Comparison of ENCODE assay signal across 1 cellular context in genomic region chr13:32026619-32027018, GRCh38.
TF ChIP-seq lines count a peak whose summit lies in the region.

No MANE protein-coding gene starts in this region.

TF ChIP-seq in H1, 55 proteins besides CTCF, POLR2A, EP300 and RAD21:
- TF ChIP-seq SUZ12 (IDR thresholded peaks at IDR 0.05; ENCODE audit: low read length): no peak
- TF ChIP-seq ZNF274 (IDR thresholded peaks at IDR 0.05; ENCODE audit: borderline replicate concordance, extremely low read depth, low read length): no peak
- no peak for TF ChIP-seq TAF1 (IDR thresholded peaks at IDR 0.05; ENCODE audit: low read depth, low read length)
- TF ChIP-seq CREB1 (IDR thresholded peaks at IDR 0.05): no peak
